Comparison of ENCODE assay signal across 8 cellular contexts in genomic region chr10:100529473-100530298, GRCh38. TPM values are rescaled to one million over a fixed set of nuclear protein-coding genes. Genes with fewer than 3 reads are reported as not detected.
DNase-seq lines count a peak whose midpoint lies in the region; ATAC-seq and TF ChIP-seq lines count a peak whose summit lies in the region.

TSS of gene NDUFB8 (minus strand) at chr10:100529871. CDS start at chr10:100529851, 20 bp downstream.

- TF ChIP-seq CTCF in lung (IDR thresholded peaks at IDR 0.05; ENCODE audit: control extremely low read depth, extremely low read depth): no peak

- H3K36me3 ChIP-seq in ectodermal cell (ENCODE audit: control insufficient read depth, insufficient read depth, low read length) (peaks cover 18% of the 10 kb centered on the region), lung (ENCODE audit: control insufficient read depth in 2 of 2, insufficient read depth in 2 of 2, low read length in 2 of 2) (peaks cover 4 to 12% of the 10 kb centered on the region in 2 donors)

- H3K27me3 ChIP-seq in ectodermal cell (ENCODE audit: control insufficient read depth, insufficient read depth, low read length, poor library complexity, severe bottlenecking): no peaks in the 10 kb centered on the region
- H3K27me3 ChIP-seq in lung (ENCODE audit: control insufficient read depth, insufficient read depth): no peaks in the 10 kb centered on the region

- peak; percentile 68 for ATAC-seq in GM18909 (IDR thresholded peaks at IDR 0.05; ENCODE audit: poor library complexity, unreplicated experiment)
- ATAC-seq in lung (ENCODE audit: insufficient read depth, low FRiP score): peak; percentile 88

- H3K9me3 ChIP-seq in ectodermal cell (ENCODE audit: control insufficient read depth, low read length) (no peaks in the 10 kb centered on the region), lung (ENCODE audit: control insufficient read depth in 2 of 2, insufficient read depth in 1 of 2, low read length in 1 of 2) (no peaks in the 10 kb centered on the region)

- 2% methylated on average over 43 of the region's 43 CpGs for WGBS in ectodermal cell, 2 experiments
- WGBS in lung, 2 donors: 1 to 2% methylated on average over 43 of the region's 43 CpGs

- peak; percentile 43 for DNase-seq in A172 (ENCODE audit: low spot score)
- DNase-seq in HT-29 (ENCODE audit: low spot score): peak; percentile 77
- peak; percentile 65 to 66 for DNase-seq in NOMO-1 (lab: John Stamatoyannopoulos, UW; ENCODE audit: unreplicated experiment in 2 of 2)
- peak; percentile 67 to 78 for DNase-seq in activated CD8-positive, alpha-beta memory T cell treated with anti-CD3 and anti-CD28 coated beads for 1 hour (ENCODE audit: extremely low read depth in 1 of 2, low read depth in 1 of 2)
- DNase-seq in lung (ENCODE audit: low spot score): peak; percentile 94
- DNase-seq in stimulated activated CD4-positive, alpha-beta T cell treated with anti-CD3 and anti-CD28 coated beads, TNF-alpha, amount 100 ng/mL, for 24 hours (ENCODE audit: low read depth in 3 of 3): peak; percentile 79 to 86 (median 85)

- H3K4me1 ChIP-seq in ectodermal cell (ENCODE audit: control insufficient read depth, insufficient read depth, low read length): peaks cover 6% of the 10 kb centered on the region
- peaks cover 5% of the 10 kb centered on the region in 2 donors for H3K4me1 ChIP-seq in lung (ENCODE audit: control insufficient read depth in 2 of 2, insufficient read depth in 2 of 2, low read length in 2 of 2)

- H3K4me3 ChIP-seq in ectodermal cell (ENCODE audit: insufficient read depth, low read depth, low read length) (peak within 1 kb of the TSS; percentile 76), lung (peak within 1 kb of the TSS; percentile 90)

- no peak within 1 kb of the TSS for H3K27ac ChIP-seq in ectodermal cell (ENCODE audit: insufficient read depth, low read depth, low read length, poor library complexity, severe bottlenecking)
- H3K27ac ChIP-seq in lung (ENCODE audit: low read depth in 1 of 2, low read length in 1 of 2): peak within 1 kb of the TSS; percentile 76 to 82

RNA-seq across cellular contexts. Expression of gene NDUFB8, which starts in this region (rescaled TPM):
- 152 and 197 TPM in 2 replicates for total RNA-seq in A172 (2014; rRNA removed; shearing (Covaris generic))
- total RNA-seq in HT-29 (2014; rRNA removed; shearing (Covaris generic)): 289 and 300 TPM in 2 replicates
- 218 TPM for polyA plus RNA-seq in ectodermal cell (2013, experiment 1 of 4)
- polyA plus RNA-seq in ectodermal cell (2013, experiment 2 of 4): 177 TPM
- polyA plus RNA-seq in ectodermal cell (2013, experiment 3 of 4): 175 TPM
- 190 TPM for polyA plus RNA-seq in ectodermal cell (2013, experiment 4 of 4)
- total RNA-seq in lung: 100 to 1,000 TPM; 122 to 145 TPM
- 100 to 1,000 TPM; 290 to 369 TPM for polyA plus RNA-seq in lung

Comparison
In these comparisons a context has a peak if more than half of its experiments do, and no peak if none do; other contexts are left out.
1. DNase-seq: peak in every context shown above with its lines; median percentile 94 in lung; 85 in stimulated activated CD4-positive, alpha-beta T cell treated with anti-CD3 and anti-CD28 coated beads, TNF-alpha, amount 100 ng/mL, for 24 hours; 77 in HT-29; 72 in activated CD8-positive, alpha-beta memory T cell treated with anti-CD3 and anti-CD28 coated beads for 1 hour; 66 in NOMO-1; 43 in A172.